Comparison of ENCODE assay signal across 14 cellular contexts in genomic region chr6:43183441-43183840, GRCh38. TPM values are rescaled to one million over a fixed set of nuclear protein-coding genes. Genes with fewer than 3 reads are reported as not detected.
DNase-seq lines count a peak whose midpoint lies in the region; ATAC-seq and TF ChIP-seq lines count a peak whose summit lies in the region.
"Had no signal": no experiment of that assay in that cellular context is flagged by ENCODE, and none has a peak within 500 bp of the region (broad histone marks: within the 10 kb centered on the region; RNA-seq: fewer than 3 reads in every experiment).

No MANE protein-coding gene starts in this region.

- TF ChIP-seq RAD21 in SK-N-SH (IDR thresholded peaks at IDR 0.05; ENCODE audit: low read length), result no peak

- no peak for TF ChIP-seq EP300 in SK-N-SH (IDR thresholded peaks at IDR 0.05; ENCODE audit: borderline replicate concordance in 1 of 2, low read depth in 1 of 2, low read length in 1 of 2)

- intact Hi-C loops in mammary epithelial cell (cut with micrococcal nuclease) (no loop called here), left colon (cut with DNase I, micrococcal nuclease) (no loop called here)

- H3K9me2 ChIP-seq in SK-N-SH, result no peaks in the 10 kb centered on the region
- no peaks in the 10 kb centered on the region for H3K9me2 ChIP-seq in Loucy (replicated peaks; ENCODE audit: low read depth, low read length)

- H3K9me3 ChIP-seq in SK-N-SH (no peaks in the 10 kb centered on the region), Loucy (ENCODE audit: insufficient read depth, low read depth, low read length) (no peaks in the 10 kb centered on the region), mammary epithelial cell (replicated peaks; ENCODE audit: insufficient read depth, low read length) (no peaks in the 10 kb centered on the region), osteoblast (ENCODE audit: low read depth, low read length) (no peaks in the 10 kb centered on the region)

- CTCF ChIA-PET in SK-N-SH (lab: Yijun Ruan, JAX), result interaction anchor here (1.2 kb wide), 1 partner anchor 18 kb away, joined by 3 read pairs; no protein-coding TSS in a partner anchor
- CTCF ChIA-PET in mammary epithelial cell (lab: Charles Lee; ENCODE audit: low non-redundant PET), result no interaction called here

- H3K27me3 ChIP-seq in SK-N-SH (ENCODE audit: insufficient read depth) (no peaks in the 10 kb centered on the region), Loucy (ENCODE audit: insufficient read depth, low read length, poor library complexity, severe bottlenecking) (no peaks in the 10 kb centered on the region), mammary epithelial cell (ENCODE audit: insufficient read depth, low read length) (no peaks in the 10 kb centered on the region), osteoblast (ENCODE audit: insufficient read depth, low read length) (no peaks in the 10 kb centered on the region)

- no TSS peak for BruUV-seq in mammary epithelial cell (replicated peaks; lab: Mats Ljungman, UMichigan)

- H3K4me3 ChIP-seq in SK-N-SH (ENCODE audit: low read depth in 2 of 2, low read length in 1 of 2), result 0 out of 4 replicates have a peak overlapping the region, but pooled peaks of 1 of the 2 experiments have one; percentile 72
- peak overlapping the region; percentile 100 for H3K4me3 ChIP-seq in Loucy (ENCODE audit: low read length, poor library complexity, severe bottlenecking)
- no peak overlapping the region for H3K4me3 ChIP-seq in mammary epithelial cell (replicated peaks in 1 of 3; ENCODE audit: insufficient read depth in 1 of 3, low read depth in 2 of 3, low read length in 3 of 3)
- H3K4me3 ChIP-seq in osteoblast (ENCODE audit: insufficient read depth, low read length), result no peak overlapping the region

- TF ChIP-seq CTCF in SK-N-SH (IDR thresholded peaks at IDR 0.05), result no peak
- no peak for TF ChIP-seq CTCF in Loucy (conservative IDR thresholded peaks at IDR 0.05; ENCODE audit: low read length)
- TF ChIP-seq CTCF in mammary epithelial cell (conservative IDR thresholded peaks at IDR 0.05 in 1 of 2, IDR thresholded peaks at IDR 0.05 in 1 of 2; ENCODE audit: extremely low read depth in 1 of 2, insufficient read depth in 1 of 2, low read depth in 1 of 2, low read length in 2 of 2), result no peak
- no peak for TF ChIP-seq CTCF in osteoblast (IDR thresholded peaks at IDR 0.05; ENCODE audit: extremely low read depth, low read depth, low read length)

- 99% methylated on average over 4 of the region's 4 CpGs for WGBS in SK-N-SH (ENCODE audit: low lambda C conversion rate)
- WGBS in mammary epithelial cell (ENCODE audit: low coverage, missing lambda C conversion rate), result 100% methylated on average over 1 of the region's 4 CpGs

- DNase-seq in SK-N-SH (no peak), mammary epithelial cell (no peak), osteoblast (ENCODE audit: insufficient read length, low spot score, missing footprints) (no peak), Kasumi-1 (lab: John Stamatoyannopoulos, UW) (no peak), anterior cingulate cortex (lab: John Stamatoyannopoulos, UW) (no peak), left colon (no peak)
- DNase-seq: 8988T; activated CD8-positive, alpha-beta memory T cell treated with anti-CD3 and anti-CD28 coated beads, Interleukin-2, amount 50 U/mL, for 4 hours; foreskin melanocyte; left cardiac atrium had no signal

- no peak overlapping the region for H2AFZ ChIP-seq in SK-N-SH (ENCODE audit: low read depth)
- no peak overlapping the region for H2AFZ ChIP-seq in Loucy (ENCODE audit: low read length)
- no peak overlapping the region for H2AFZ ChIP-seq in mammary epithelial cell (ENCODE audit: low read depth, low read length)
- no peak overlapping the region for H2AFZ ChIP-seq in osteoblast (ENCODE audit: low read length)

- H3K4me2 ChIP-seq in SK-N-SH (peak overlapping the region; percentile 80), Loucy (ENCODE audit: low read depth, low read length, poor library complexity, severe bottlenecking) (peak overlapping the region; percentile 96), mammary epithelial cell (ENCODE audit: insufficient read depth, low read depth, low read length) (peak overlapping the region; percentile 93), osteoblast (ENCODE audit: insufficient read depth, low read length) (peak overlapping the region; percentile 88)

- in situ Hi-C loops in mammary epithelial cell (cut with MboI; ENCODE audit: low sequenced_read_pairs in 2 of 2), result no loop called here

- H4K20me1 ChIP-seq in SK-N-SH (ENCODE audit: insufficient read depth) (no peaks in the 10 kb centered on the region), Loucy (ENCODE audit: insufficient read depth, low read length, poor library complexity, severe bottlenecking) (no peaks in the 10 kb centered on the region), mammary epithelial cell (ENCODE audit: insufficient read depth, low read length) (no peaks in the 10 kb centered on the region), osteoblast (ENCODE audit: insufficient read depth, low read length) (no peaks in the 10 kb centered on the region)

- H3K36me3 ChIP-seq in SK-N-SH (replicated peaks in 1 of 2; ENCODE audit: control insufficient read depth in 1 of 2, insufficient read depth in 2 of 2, low read length in 1 of 2) (peaks cover 21 to 67% of the 10 kb centered on the region in 2 experiments), Loucy (ENCODE audit: insufficient read depth, low read length) (peaks cover 28% of the 10 kb centered on the region; the same call in 1 of the 2 replicates), mammary epithelial cell (ENCODE audit: insufficient read depth, low read length) (peaks cover 11% of the 10 kb centered on the region), osteoblast (ENCODE audit: insufficient read depth, low read length) (peaks cover 55% of the 10 kb centered on the region)

- H3K9ac ChIP-seq in SK-N-SH (no peak overlapping the region), Loucy (ENCODE audit: low read depth, low read length, poor library complexity, severe bottlenecking) (peak overlapping the region; percentile 97), mammary epithelial cell (ENCODE audit: insufficient read depth, low read length) (no peak overlapping the region)

- H3K79me2 ChIP-seq in SK-N-SH (ENCODE audit: insufficient read depth) (peaks cover 28% of the 10 kb centered on the region; the same call in 1 of the 2 replicates), Loucy (ENCODE audit: insufficient read depth, low read length) (peaks cover 32% of the 10 kb centered on the region), mammary epithelial cell (ENCODE audit: insufficient read depth, low read length) (peaks cover 25% of the 10 kb centered on the region), osteoblast (ENCODE audit: insufficient read depth, low read length) (peaks cover 22% of the 10 kb centered on the region)

- H3F3A ChIP-seq in SK-N-SH (replicated peaks; ENCODE audit: insufficient read depth) (peaks cover 8% of the 10 kb centered on the region), Loucy (ENCODE audit: low read depth) (peaks cover 16% of the 10 kb centered on the region)

- dilution Hi-C loops in mammary epithelial cell (cut with HindIII; ENCODE audit: low sequenced_read_pairs), result loop anchor here (5.0 kb wide), 1 partner anchor 34 kb away; no protein-coding TSS in a partner anchor

- H3K4me1 ChIP-seq in SK-N-SH (ENCODE audit: control insufficient read depth in 1 of 2, insufficient read depth in 2 of 2, low read depth in 1 of 2, low read length in 1 of 2) (peaks cover 4 to 19% of the 10 kb centered on the region in 2 experiments; a peak in 2 of 4 replicates), Loucy (ENCODE audit: insufficient read depth, low read length, poor library complexity, severe bottlenecking) (peaks cover 44% of the 10 kb centered on the region), mammary epithelial cell (ENCODE audit: insufficient read depth, low read length) (peaks cover 52% of the 10 kb centered on the region), osteoblast (ENCODE audit: insufficient read depth, low read length) (peaks cover 22% of the 10 kb centered on the region)

- ATAC-seq in SK-N-SH treated with all-trans-retinoic acid at 6 μM for 48 hours (no peak), left colon (no peak)
- ATAC-seq: left cardiac atrium had no signal

- no peak overlapping the region for H3K27ac ChIP-seq in SK-N-SH (ENCODE audit: low read depth in 2 of 2, low read length in 1 of 2)
- H3K27ac ChIP-seq in mammary epithelial cell (ENCODE audit: insufficient read depth, low read depth, low read length), result no peak overlapping the region
- H3K27ac ChIP-seq in osteoblast (ENCODE audit: low read depth, low read length), result no peak overlapping the region

- POLR2A ChIA-PET in SK-N-SH (lab: Yijun Ruan, JAX), result interaction anchor here (1.1 kb wide), 1 partner anchor 9 kb away, joined by 3 read pairs; no protein-coding TSS in a partner anchor

TF ChIP-seq in SK-N-SH treated with all-trans-retinoic acid at 6 μM for 48 hours, 23 proteins besides CTCF, POLR2A, EP300 and RAD21 (continues in another document):
- TF ChIP-seq ISL1 (CRISPR knock-in tag; IDR thresholded peaks at IDR 0.05) (no peak), ZFP3 (CRISPR knock-in tag; IDR thresholded peaks at IDR 0.05) (no peak), TOX (CRISPR knock-in tag; IDR thresholded peaks at IDR 0.05; ENCODE audit: borderline replicate concordance) (no peak)

RNA-seq across cellular contexts. Expression of gene CUL9, which starts 1.4 kb away (rescaled TPM):
- polyA plus RNA-seq in SK-N-SH (2012; rRNA removed) (36.8 and 37.7 TPM in 2 replicates), mammary epithelial cell (24.9 TPM)
- 13.6 and 15.6 TPM in 2 replicates for polyA plus RNA-seq in SK-N-SH (2012; cell fraction: cytosol; rRNA removed)
- 241 and 294 TPM in 2 replicates for polyA plus RNA-seq in SK-N-SH (2012; cell fraction: nucleus; rRNA removed)
- total RNA-seq in mammary epithelial cell (10 to 100 TPM; 25.0 to 48.2 TPM), osteoblast (34.4 and 34.5 TPM in 2 replicates), left colon (10 to 100 TPM; 31.4 to 41.8 TPM)
- polyA minus RNA-seq in mammary epithelial cell, result 34.5 TPM

RNA-seq across cellular contexts. Expression of gene SRF, which starts 12.4 kb away (rescaled TPM):
- 31.7 and 33.8 TPM in 2 replicates for polyA plus RNA-seq in SK-N-SH (2012; rRNA removed)
- 19.6 and 25.8 TPM in 2 replicates for polyA plus RNA-seq in SK-N-SH (2012; cell fraction: cytosol; rRNA removed)
- polyA plus RNA-seq in SK-N-SH (2012; cell fraction: nucleus; rRNA removed), result 31.2 and 32.7 TPM in 2 replicates
- total RNA-seq in mammary epithelial cell, result 10 to 100 TPM; 35.7 to 41.2 TPM
- 33.0 TPM for polyA plus RNA-seq in mammary epithelial cell
- polyA minus RNA-seq in mammary epithelial cell, result 41.3 TPM
- 17.7 and 20.6 TPM in 2 replicates for total RNA-seq in osteoblast
- 10 to 100 TPM; 22.8 to 30.1 TPM for total RNA-seq in left colon

RNA-seq across cellular contexts. Expression of gene DNPH1, which starts 45.8 kb away (rescaled TPM):
- 263 and 287 TPM in 2 replicates for polyA plus RNA-seq in SK-N-SH (2012; rRNA removed)
- 156 and 218 TPM in 2 replicates for polyA plus RNA-seq in SK-N-SH (2012; cell fraction: cytosol; rRNA removed)
- 107 and 171 TPM in 2 replicates for polyA plus RNA-seq in SK-N-SH (2012; cell fraction: nucleus; rRNA removed)
- total RNA-seq in mammary epithelial cell, result 10 to 100 TPM; 55.2 to 56.9 TPM
- polyA plus RNA-seq in mammary epithelial cell, result 112 TPM
- 24.8 TPM for polyA minus RNA-seq in mammary epithelial cell
- total RNA-seq in osteoblast, result 32.9 and 33.3 TPM in 2 replicates
- total RNA-seq in left colon, result 10 to 100 TPM; 65.7 to 67.3 TPM

RNA-seq across cellular contexts. Expression of gene TTBK1, which starts 59.8 kb away (rescaled TPM):
- polyA plus RNA-seq in SK-N-SH (2012; rRNA removed), result 0.91 and 0.94 TPM in 2 replicates
- 0.44 and 0.79 TPM in 2 replicates for polyA plus RNA-seq in SK-N-SH (2012; cell fraction: cytosol; rRNA removed)
- polyA plus RNA-seq in SK-N-SH (2012; cell fraction: nucleus; rRNA removed), result 3.3 TPM in 2 replicates
- under 1 TPM in 1 of 2 donors, not detected in 1; under 0.01 TPM for total RNA-seq in mammary epithelial cell
- polyA plus RNA-seq in mammary epithelial cell, result not detected
- not detected for polyA minus RNA-seq in mammary epithelial cell
- total RNA-seq in osteoblast, result under 0.01 TPM in 1 of 2 replicates, not detected in the other
- total RNA-seq in left colon, result under 1 TPM; 0.18 to 0.53 TPM
- total RNA-seq: NCI-H460, ureter had no signal
